Comparison of ENCODE assay signal across 8 cellular contexts in genomic region chr5:9898319-9898718, GRCh38.
DNase-seq lines count a peak whose midpoint lies in the region; ATAC-seq, FAIRE-seq and TF ChIP-seq lines count a peak whose summit lies in the region.

No MANE protein-coding gene starts in this region.

- H3K27me3 Mint-ChIP-seq in effector memory CD8-positive, alpha-beta T cell = no peaks in the 10 kb centered on the region

- H3K4me1 Mint-ChIP-seq in effector memory CD8-positive, alpha-beta T cell (ENCODE audit: low read depth in 2 of 2) = no peaks in the 10 kb centered on the region

- CTCF ChIA-PET in BJ (lab: Yijun Ruan, JAX) = interaction anchor here (0.5 to 1.6 kb wide), 6 partner anchors 11 to 335 kb away, joined by 3 to 5 read pairs (median 3); no protein-coding TSS in a partner anchor

- no peak overlapping the region for H3K4me3 ChIP-seq in BJ (ENCODE audit: low read depth, low read length)
- no peak overlapping the region for H3K4me3 ChIP-seq in liver (ENCODE audit: low read depth in 1 of 3, low read length in 3 of 3)

- peak; percentile 13 to 55 for TF ChIP-seq RAD21 in liver (IDR thresholded peaks at IDR 0.05)

- no peaks in the 10 kb centered on the region for H3K36me3 Mint-ChIP-seq in effector memory CD8-positive, alpha-beta T cell (ENCODE audit: insufficient read depth)

- no peak overlapping the region for H3K9ac ChIP-seq in liver (ENCODE audit: low read depth in 1 of 2, low read length in 2 of 2)

- no peak overlapping the region for H3K27ac Mint-ChIP-seq in effector memory CD8-positive, alpha-beta T cell

- FAIRE-seq in HTR-8/SVneo (lab: Jason Lieb, UNC) = peak; percentile 49

- WGBS in liver = 46% methylated on average over 4 of the region's 4 CpGs

- POLR2A ChIA-PET in BJ (lab: Charles Lee) = no interaction called here

- H3K36me3 ChIP-seq in BJ (ENCODE audit: control insufficient read depth, insufficient read depth, low read length) (no peaks in the 10 kb centered on the region), liver (ENCODE audit: control insufficient read depth in 4 of 4, insufficient read depth in 3 of 4, low read depth in 1 of 4, low read length in 3 of 4) (no peaks in the 10 kb centered on the region)

- DNase-seq in BJ (ENCODE audit: low read depth) (no peak), HTR-8/SVneo (ENCODE audit: insufficient read length, low spot score) (peak; percentile 69), amniotic epithelial cell (ENCODE audit: low read depth) (peak; percentile 25), GF-D8 (lab: John Stamatoyannopoulos, UW) (no peak)
- DNase-seq in effector memory CD8-positive, alpha-beta T cell = no peak

- H3K27ac ChIP-seq in liver (ENCODE audit: low read depth in 1 of 2, low read length in 2 of 2) = no peak overlapping the region

- no peak for ATAC-seq in effector memory CD8-positive, alpha-beta T cell (replicated peaks)
- no peak for ATAC-seq in HG03460 (IDR thresholded peaks at IDR 0.05; ENCODE audit: unreplicated experiment)
- no peak for ATAC-seq in activated CD4-positive, CD25-positive, alpha-beta regulatory T cell treated with anti-CD3 and anti-CD28 coated beads, Interleukin-2, amount 50 U/mL, for 24 hours

- H3K4me1 ChIP-seq in liver (ENCODE audit: control insufficient read depth in 4 of 4, insufficient read depth in 4 of 4, low read length in 3 of 4) = no peaks in the 10 kb centered on the region

- H3K9me3 ChIP-seq in liver (ENCODE audit: control insufficient read depth in 4 of 4, low read length in 3 of 4) = no peaks in the 10 kb centered on the region

- peak; percentile 56 for TF ChIP-seq CTCF in BJ (IDR thresholded peaks at IDR 0.05; ENCODE audit: insufficient read depth, low read depth, low read length)
- TF ChIP-seq CTCF in liver (IDR thresholded peaks at IDR 0.05; ENCODE audit: low read depth, low read length, missing input control) = no peak

- no peaks in the 10 kb centered on the region for H3K27me3 ChIP-seq in BJ (ENCODE audit: control insufficient read depth, insufficient read depth, low read length)
- H3K27me3 ChIP-seq in liver (ENCODE audit: control insufficient read depth in 4 of 4, insufficient read depth in 4 of 4, low read length in 3 of 4) = no peaks in the 10 kb centered on the region

- peaks cover 0 to 2% of the 10 kb centered on the region in 2 donors for H3K9me3 Mint-ChIP-seq in effector memory CD8-positive, alpha-beta T cell

- H3K4me3 Mint-ChIP-seq in effector memory CD8-positive, alpha-beta T cell = no peak overlapping the region

TF ChIP-seq in liver, 16 proteins besides CTCF, POLR2A, EP300 and RAD21:
- no peak for TF ChIP-seq TAF1 (conservative IDR thresholded peaks at IDR 0.05)
- TF ChIP-seq, protein P1, sequence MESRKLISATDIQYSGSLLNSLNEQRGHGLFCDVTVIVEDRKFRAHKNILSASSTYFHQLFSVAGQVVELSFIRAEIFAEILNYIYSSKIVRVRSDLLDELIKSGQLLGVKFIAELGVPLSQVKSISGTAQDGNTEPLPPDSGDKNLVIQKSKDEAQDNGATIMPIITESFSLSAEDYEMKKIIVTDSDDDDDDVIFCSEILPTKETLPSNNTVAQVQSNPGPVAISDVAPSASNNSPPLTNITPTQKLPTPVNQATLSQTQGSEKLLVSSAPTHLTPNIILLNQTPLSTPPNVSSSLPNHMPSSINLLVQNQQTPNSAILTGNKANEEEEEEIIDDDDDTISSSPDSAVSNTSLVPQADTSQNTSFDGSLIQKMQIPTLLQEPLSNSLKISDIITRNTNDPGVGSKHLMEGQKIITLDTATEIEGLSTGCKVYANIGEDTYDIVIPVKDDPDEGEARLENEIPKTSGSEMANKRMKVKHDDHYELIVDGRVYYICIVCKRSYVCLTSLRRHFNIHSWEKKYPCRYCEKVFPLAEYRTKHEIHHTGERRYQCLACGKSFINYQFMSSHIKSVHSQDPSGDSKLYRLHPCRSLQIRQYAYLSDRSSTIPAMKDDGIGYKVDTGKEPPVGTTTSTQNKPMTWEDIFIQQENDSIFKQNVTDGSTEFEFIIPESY (IDR thresholded peaks at IDR 0.05) = no peak
- TF ChIP-seq HNF4G (IDR thresholded peaks at IDR 0.05) = no peak
- TF ChIP-seq SP1 (IDR thresholded peaks at IDR 0.05) = no peak
- no peak for TF ChIP-seq RXRA (IDR thresholded peaks at IDR 0.05)
- TF ChIP-seq ATF3 (IDR thresholded peaks at IDR 0.05) = no peak
- no peak for TF ChIP-seq FOXA1 (IDR thresholded peaks at IDR 0.05)
- no peak for TF ChIP-seq FOXA2 (IDR thresholded peaks at IDR 0.05)

Comparison
In these comparisons a context has a peak if more than half of its experiments do, and no peak if none do; other contexts are left out.
1. DNase-seq: peak in HTR-8/SVneo (single experiment) and amniotic epithelial cell (single experiment); none in BJ (single experiment), effector memory CD8-positive, alpha-beta T cell (0 of 3) and GF-D8 (single experiment).